ENCODE assay signal across 8 cellular contexts in genomic region chr10:14173706-14174594, GRCh38.
DNase-seq lines count a peak whose midpoint lies in the region; ATAC-seq, FAIRE-seq and TF ChIP-seq lines count a peak whose summit lies in the region.

No MANE protein-coding gene starts in this region.

- FAIRE-seq in pancreas (lab: Jason Lieb, UNC): no peak

- H3K36me3 Mint-ChIP-seq in HFFc6 (ENCODE audit: low read depth): no peaks in the 10 kb centered on the region
- no peaks in the 10 kb centered on the region for H3K36me3 Mint-ChIP-seq in activated CD4-positive, alpha-beta memory T cell treated with anti-CD3 and anti-CD28 coated beads for 36 hours

- peaks cover 49% of the 10 kb centered on the region for H3K27me3 Mint-ChIP-seq in HFFc6 (ENCODE audit: insufficient read depth)
- peaks cover 55% of the 10 kb centered on the region for H3K27me3 Mint-ChIP-seq in activated CD4-positive, alpha-beta memory T cell treated with anti-CD3 and anti-CD28 coated beads for 36 hours

- peaks cover 0 to 20% (median 0%) of the 10 kb centered on the region in 3 donors for H3K4me1 ChIP-seq in gastroesophageal sphincter
- no peaks in the 10 kb centered on the region for H3K4me1 ChIP-seq in pancreas

- DNase-seq in AG04449 (ENCODE audit: low read depth, low spot score) (no peak), HFFc6 (no peak), pancreas (peak in 2 of 6 donors; percentile 15 to 61), NCI-H2107 treated with DMSO at 0.1 percent for 48 hours (lab: John Stamatoyannopoulos, UW; ENCODE audit: unreplicated experiment) (no peak), activated gamma-delta T cell (lab: John Stamatoyannopoulos, UW) (no peak), GOT3 (lab: John Stamatoyannopoulos, UW) (no peak)
- peak; percentile 23 for DNase-seq in activated CD4-positive, alpha-beta memory T cell treated with anti-CD3 and anti-CD28 coated beads for 36 hours

- H3K4me3 Mint-ChIP-seq in HFFc6: peak overlapping the region; percentile 86
- H3K4me3 Mint-ChIP-seq in activated CD4-positive, alpha-beta memory T cell treated with anti-CD3 and anti-CD28 coated beads for 36 hours: peak overlapping the region; percentile 71

- H3K27me3 ChIP-seq in gastroesophageal sphincter (no peaks in the 10 kb centered on the region), pancreas (no peaks in the 10 kb centered on the region)

- WGBS in gastroesophageal sphincter (ENCODE audit: low coverage in 1 of 2), 2 donors: 0 to 3% methylated on average over 12 to 21 of the region's 32 CpGs
- WGBS in pancreas, 2 donors: 0 to 1% methylated on average over 32 of the region's 32 CpGs

- H3K4me3 ChIP-seq in AG04449 (ENCODE audit: low read depth, low read length) (peak overlapping the region; percentile 57), gastroesophageal sphincter (peak overlapping the region; percentile 38 to 52), pancreas (peak overlapping the region in 3 of 4 donors; percentile 27 to 45 (median 39))

- H3K9me3 Mint-ChIP-seq in HFFc6: no peaks in the 10 kb centered on the region
- H3K9me3 Mint-ChIP-seq in activated CD4-positive, alpha-beta memory T cell treated with anti-CD3 and anti-CD28 coated beads for 36 hours: no peaks in the 10 kb centered on the region

- CTCF ChIA-PET in AG04449 (lab: Yijun Ruan, JAX): interaction anchor here (0.9 to 1.5 kb wide), 2 partner anchors 12 to 54 kb away, joined by 3 to 4 read pairs; no protein-coding TSS in a partner anchor
- CTCF ChIA-PET in activated CD4-positive, alpha-beta memory T cell treated with anti-CD3 and anti-CD28 coated beads for 36 hours (lab: Charles Lee): interaction anchor here (1.0 to 1.9 kb wide), 3 partner anchors 22 to 27 kb away, joined by 3 to 5 read pairs (median 4); no protein-coding TSS in a partner anchor

- H3K27ac ChIP-seq in gastroesophageal sphincter (peak overlapping the region in 3 of 4 donors; percentile 33 to 56 (median 38)), pancreas (no peak overlapping the region)

- intact Hi-C loops in activated CD4-positive, alpha-beta memory T cell treated with anti-CD3 and anti-CD28 coated beads for 36 hours (cut with micrococcal nuclease): no loop called here
- intact Hi-C loops in pancreas (cut with DNase I): no loop called here

- no peaks in the 10 kb centered on the region for H3K36me3 ChIP-seq in gastroesophageal sphincter
- no peaks in the 10 kb centered on the region for H3K36me3 ChIP-seq in pancreas

- TF ChIP-seq CTCF in AG04449 (IDR thresholded peaks at IDR 0.05; ENCODE audit: insufficient read depth, low read length, missing control alignments) (no peak), HFFc6 (IDR thresholded peaks at IDR 0.05) (no peak), gastroesophageal sphincter (IDR thresholded peaks at IDR 0.05) (peak in 1 of 4 experiments; percentile 21), pancreas (IDR thresholded peaks at IDR 0.05) (no peak)

- no peak for TF ChIP-seq EP300 in gastroesophageal sphincter (IDR thresholded peaks at IDR 0.05)

- peak; percentile 68 for ATAC-seq in gastroesophageal sphincter
- peak; percentile 69 to 84 (median 70) for ATAC-seq in pancreas

- TF ChIP-seq POLR2A in gastroesophageal sphincter (IDR thresholded peaks at IDR 0.05): no peak

- no peak overlapping the region for H3K27ac Mint-ChIP-seq in HFFc6
- no peak overlapping the region for H3K27ac Mint-ChIP-seq in activated CD4-positive, alpha-beta memory T cell treated with anti-CD3 and anti-CD28 coated beads for 36 hours

- POLR2A ChIA-PET in AG04449 (lab: Yijun Ruan, JAX): interaction anchor here (0.7 kb wide), 1 partner anchor 200 kb away, joined by 3 read pairs; no protein-coding TSS in a partner anchor
- POLR2A ChIA-PET in activated CD4-positive, alpha-beta memory T cell treated with anti-CD3 and anti-CD28 coated beads for 36 hours (lab: Charles Lee): interaction anchor here (1.3 to 1.9 kb wide), 2 partner anchors 10 to 12 kb away, joined by 4 to 11 read pairs; no protein-coding TSS in a partner anchor

- H3K9me3 ChIP-seq in gastroesophageal sphincter (no peaks in the 10 kb centered on the region), pancreas (no peaks in the 10 kb centered on the region)

- H3K4me1 Mint-ChIP-seq in HFFc6 (ENCODE audit: low read depth): peaks cover 15% of the 10 kb centered on the region
- peaks cover 16% of the 10 kb centered on the region for H3K4me1 Mint-ChIP-seq in activated CD4-positive, alpha-beta memory T cell treated with anti-CD3 and anti-CD28 coated beads for 36 hours (ENCODE audit: low read depth)

Comparison
In these comparisons a context has a peak if more than half of its experiments do, and no peak if none do; other contexts are left out.
1. H3K27ac ChIP-seq: peak in gastroesophageal sphincter (3 of 4); none in pancreas (0 of 4).
2. Peak in every context shown above with its lines, with median percentiles within 50 percentile points of each other: H3K4me3 ChIP-seq.